Comparison of ENCODE assay signal across 8 cellular contexts in the genomic region with DNA sequence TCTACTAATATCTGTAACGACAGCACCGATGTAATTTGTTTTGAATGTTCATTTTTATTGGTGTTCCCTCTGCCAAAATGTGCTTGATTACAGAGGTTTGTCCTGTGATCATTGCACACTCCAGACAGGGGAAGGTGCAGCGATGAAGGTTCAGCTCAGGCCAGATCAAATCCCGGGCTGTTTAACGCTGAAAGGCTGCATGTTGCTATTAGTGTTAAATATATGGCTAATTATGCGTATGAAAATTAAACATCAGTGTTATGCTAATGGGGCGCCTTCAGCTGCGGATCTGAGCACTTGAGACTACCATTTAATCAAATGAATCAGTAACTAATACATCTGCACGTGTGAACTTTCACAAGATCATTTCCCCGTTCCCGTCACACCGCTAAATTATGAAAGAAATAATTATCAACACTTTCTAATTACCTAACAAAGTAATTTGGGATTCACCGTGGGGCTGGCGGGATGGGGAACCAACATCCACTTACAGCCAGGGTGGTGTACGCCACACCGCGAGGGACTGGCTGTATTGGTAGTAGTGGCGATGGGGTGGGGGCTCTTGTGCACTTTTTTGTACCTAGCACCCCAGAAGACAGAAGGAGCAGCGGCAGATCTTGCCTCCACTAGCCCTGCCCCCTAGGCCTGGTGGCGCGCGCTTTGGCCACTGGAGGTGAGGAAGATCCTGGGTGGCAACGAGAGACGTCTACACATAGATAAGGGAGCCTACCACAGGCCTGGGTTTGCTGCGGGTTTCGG. TPM values are rescaled to one million over a fixed set of nuclear protein-coding genes. Genes with fewer than 3 reads are reported as not detected.
DNase-seq lines count a peak whose midpoint lies in the region; ATAC-seq, FAIRE-seq and TF ChIP-seq lines count a peak whose summit lies in the region.

No MANE protein-coding gene starts in this region.

- peaks cover 0 to 67% (median 23%) of the 10 kb centered on the region in 8 donors for H3K9me3 Mint-ChIP-seq in CD4-positive, alpha-beta memory T cell
- H3K9me3 Mint-ChIP-seq in activated CD8-positive, alpha-beta T cell treated with anti-CD3 and anti-CD28 coated beads for 36 hours, result no peaks in the 10 kb centered on the region

- H3K4me1 Mint-ChIP-seq in CD4-positive, alpha-beta memory T cell, result peaks cover 26 to 72% (median 56%) of the 10 kb centered on the region in 4 donors
- H3K4me1 Mint-ChIP-seq in activated CD8-positive, alpha-beta T cell treated with anti-CD3 and anti-CD28 coated beads for 36 hours (ENCODE audit: low read depth), result peaks cover 48% of the 10 kb centered on the region

- POLR2A ChIA-PET in CD4-positive, alpha-beta memory T cell (lab: Charles Lee; ENCODE audit: partially characterized antibody), result interaction anchor here (2.3 to 14.0 kb wide), 2 partner anchors 8 to 17 kb away, joined by 17 to 186 read pairs; partner anchors contain the start of gene DLX2
- POLR2A ChIA-PET in activated CD8-positive, alpha-beta T cell treated with anti-CD3 and anti-CD28 coated beads for 36 hours (lab: Charles Lee), result interaction anchor here (0.9 kb wide), 1 partner anchor 190 kb away, joined by 3 read pairs; no protein-coding TSS in a partner anchor

- H3K27ac ChIP-seq in CD4-positive, alpha-beta memory T cell (ENCODE audit: low read depth, low read length), result no peak overlapping the region
- H3K27ac ChIP-seq in GM23248, result peak overlapping the region; percentile 92
- H3K27ac ChIP-seq in mesodermal cell (ENCODE audit: low read depth, low read length, severe bottlenecking), result no peak overlapping the region

- peaks cover 65% of the 10 kb centered on the region for H3K4me1 ChIP-seq in CD4-positive, alpha-beta memory T cell (ENCODE audit: insufficient read depth, low read length)
- H3K4me1 ChIP-seq in GM23248 (ENCODE audit: insufficient read depth) (peaks cover 8% of the 10 kb centered on the region; the same call in 1 of the 2 replicates), mesodermal cell (ENCODE audit: control insufficient read depth, insufficient read depth, low read length, poor library complexity, severe bottlenecking) (peaks cover 5% of the 10 kb centered on the region)

- no peak for ATAC-seq in activated CD8-positive, alpha-beta T cell treated with anti-CD3 and anti-CD28 coated beads for 36 hours
- ATAC-seq in HG03135 (IDR thresholded peaks at IDR 0.05; ENCODE audit: unreplicated experiment), result no peak
- ATAC-seq in GM19395 (IDR thresholded peaks at IDR 0.05; ENCODE audit: unreplicated experiment), result no peak

- H3K79me2 ChIP-seq in GM23248 (ENCODE audit: insufficient read depth), result peaks cover 27% of the 10 kb centered on the region

- peak overlapping the region; percentile 77 for H3K4me2 ChIP-seq in GM23248 (ENCODE audit: unreplicated experiment)

- CTCF ChIA-PET in CD4-positive, alpha-beta memory T cell (lab: Charles Lee; ENCODE audit: partially characterized antibody), result interaction anchor here (1.6 kb wide), 1 partner anchor 19 kb away, joined by 3 read pairs; no protein-coding TSS in a partner anchor
- CTCF ChIA-PET in activated CD8-positive, alpha-beta T cell treated with anti-CD3 and anti-CD28 coated beads for 36 hours (lab: Charles Lee), result interaction anchor here (1.6 to 3.3 kb wide), 3 partner anchors 8 to 23 kb away, joined by 6 to 15 read pairs (median 8); no protein-coding TSS in a partner anchor

- peak in 3 of 5 donors; percentile 15 to 33 (median 15) for DNase-seq in CD4-positive, alpha-beta memory T cell
- DNase-seq in GM23248 (peak; percentile 65), urothelium cell line (ENCODE audit: low spot score) (no peak), COLO829 (ENCODE audit: low spot score) (no peak)
- DNase-seq in activated CD8-positive, alpha-beta T cell treated with anti-CD3 and anti-CD28 coated beads for 36 hours, result no peak

- H3K9me3 ChIP-seq in CD4-positive, alpha-beta memory T cell (ENCODE audit: control insufficient read depth in 1 of 2, low read length in 2 of 2), result no peaks in the 10 kb centered on the region
- no peaks in the 10 kb centered on the region for H3K9me3 ChIP-seq in GM23248 (ENCODE audit: low read depth)
- H3K9me3 ChIP-seq in mesodermal cell (ENCODE audit: control insufficient read depth, low read length), result no peaks in the 10 kb centered on the region

- intact Hi-C loops in CD4-positive, alpha-beta memory T cell (cut with micrococcal nuclease), result loop anchor here (2.0 to 10.0 kb wide), 2 partner anchors 19 to 1259 kb away; partner anchors contain the start of gene DLX2
- intact Hi-C loops in activated CD8-positive, alpha-beta T cell treated with anti-CD3 and anti-CD28 coated beads for 36 hours (cut with micrococcal nuclease), result loop anchor here (2.0 kb wide), 1 partner anchor 19 kb away; the partner anchor contains the start of gene DLX2

- FAIRE-seq in urothelium cell line (lab: Jason Lieb, UNC), result no peak

- no peaks in the 10 kb centered on the region for H3K9me2 ChIP-seq in GM23248 (ENCODE audit: insufficient read depth)

- no peaks in the 10 kb centered on the region for H3F3A ChIP-seq in GM23248 (ENCODE audit: insufficient read depth)

- peaks cover 72 to 81% of the 10 kb centered on the region in 2 donors for H3K27me3 Mint-ChIP-seq in CD4-positive, alpha-beta memory T cell
- peaks cover 92% of the 10 kb centered on the region for H3K27me3 Mint-ChIP-seq in activated CD8-positive, alpha-beta T cell treated with anti-CD3 and anti-CD28 coated beads for 36 hours

- no peak for TF ChIP-seq CTCF in activated CD8-positive, alpha-beta T cell treated with anti-CD3 and anti-CD28 coated beads for 36 hours (IDR thresholded peaks at IDR 0.05)

- peak overlapping the region in 5 of 7 donors; percentile 43 to 99 (median 88) for H3K27ac Mint-ChIP-seq in CD4-positive, alpha-beta memory T cell
- no peak overlapping the region for H3K27ac Mint-ChIP-seq in activated CD8-positive, alpha-beta T cell treated with anti-CD3 and anti-CD28 coated beads for 36 hours

- in situ Hi-C loops in GM23248 (cut with MboI), result no loop called here

- H2AFZ ChIP-seq in GM23248, result peak overlapping the region; percentile 90

- H3K36me3 ChIP-seq in CD4-positive, alpha-beta memory T cell (ENCODE audit: insufficient read depth, low read length), result no peaks in the 10 kb centered on the region
- no peaks in the 10 kb centered on the region for H3K36me3 ChIP-seq in GM23248 (ENCODE audit: low read depth)
- H3K36me3 ChIP-seq in mesodermal cell (ENCODE audit: control insufficient read depth, insufficient read depth, low read length), result no peaks in the 10 kb centered on the region

- H3K9ac ChIP-seq in GM23248, result peak overlapping the region; percentile 89

- WGBS in GM23248 (ENCODE audit: low coverage in 1 of 2, low lambda C conversion rate in 2 of 2, missing lambda C conversion rate in 2 of 2), 2 experiments, result 17 to 20% methylated on average over 26 of the region's 26 CpGs
- 1 to 2% methylated on average over 12 to 19 of the region's 26 CpGs for WGBS in mesodermal cell (ENCODE audit: insufficient coverage in 2 of 2), 2 experiments

- peaks cover 0 to 19% of the 10 kb centered on the region in 2 donors for H3K36me3 Mint-ChIP-seq in CD4-positive, alpha-beta memory T cell
- H3K36me3 Mint-ChIP-seq in activated CD8-positive, alpha-beta T cell treated with anti-CD3 and anti-CD28 coated beads for 36 hours (ENCODE audit: low read depth), result peaks cover 6% of the 10 kb centered on the region

- peak overlapping the region; percentile 55 to 89 (median 77) for H3K4me3 Mint-ChIP-seq in CD4-positive, alpha-beta memory T cell
- H3K4me3 Mint-ChIP-seq in activated CD8-positive, alpha-beta T cell treated with anti-CD3 and anti-CD28 coated beads for 36 hours, result peak overlapping the region; percentile 75

- H4K20me1 ChIP-seq in GM23248 (ENCODE audit: insufficient read depth), result no peaks in the 10 kb centered on the region

- peaks cover 91% of the 10 kb centered on the region for H3K27me3 ChIP-seq in CD4-positive, alpha-beta memory T cell (ENCODE audit: insufficient read depth, low read length)
- peaks cover 14% of the 10 kb centered on the region for H3K27me3 ChIP-seq in GM23248 (replicated peaks; ENCODE audit: insufficient read depth)

- H3K4me3 ChIP-seq in CD4-positive, alpha-beta memory T cell (ENCODE audit: low read length in 2 of 2), result peak overlapping the region in 1 of 2 donors; percentile 42
- H3K4me3 ChIP-seq in GM23248, result peak overlapping the region; percentile 81
- H3K4me3 ChIP-seq in mesodermal cell (ENCODE audit: extremely low read depth, insufficient read depth, low read length, poor library complexity, severe bottlenecking), result peak overlapping the region; percentile 46

RNA-seq across cellular contexts. Expression of gene DLX1, which starts 1.4 kb away (rescaled TPM):
- not detected for total RNA-seq in CD4-positive, alpha-beta memory T cell
- polyA plus RNA-seq in CD4-positive, alpha-beta memory T cell, result not detected
- total RNA-seq in GM23248 (2014; rRNA removed; shearing (Covaris generic)), result 3.3 and 3.8 TPM in 2 replicates
- 7.9 and 9.5 TPM in 2 replicates for polyA plus RNA-seq in GM23248 (2016; fragmentation: Nextera tagmentation; extraction: Ambion mirVana)
- not detected for total RNA-seq in activated CD8-positive, alpha-beta T cell treated with anti-CD3 and anti-CD28 coated beads for 36 hours
- 17.1 TPM for polyA plus RNA-seq in mesodermal cell (2013, experiment 1 of 2)
- polyA plus RNA-seq in mesodermal cell (2013, experiment 2 of 2), result 13.8 TPM

RNA-seq across cellular contexts. Expression of gene DLX2, which starts 18.8 kb away (rescaled TPM):
- not detected for total RNA-seq in CD4-positive, alpha-beta memory T cell
- not detected for polyA plus RNA-seq in CD4-positive, alpha-beta memory T cell
- total RNA-seq in GM23248 (2014; rRNA removed; shearing (Covaris generic)), result 2.8 and 4.7 TPM in 2 replicates
- 6.0 and 6.8 TPM in 2 replicates for polyA plus RNA-seq in GM23248 (2016; fragmentation: Nextera tagmentation; extraction: Ambion mirVana)
- total RNA-seq in activated CD8-positive, alpha-beta T cell treated with anti-CD3 and anti-CD28 coated beads for 36 hours, result not detected
- 18.4 TPM for polyA plus RNA-seq in mesodermal cell (2013, experiment 1 of 2)
- polyA plus RNA-seq in mesodermal cell (2013, experiment 2 of 2), result 13.4 TPM

Comparison
In these comparisons a context has a peak if more than half of its experiments do, and no peak if none do; other contexts are left out.
1. DNase-seq: peak in CD4-positive, alpha-beta memory T cell (3 of 5) and GM23248 (single experiment); none in activated CD8-positive, alpha-beta T cell treated with anti-CD3 and anti-CD28 coated beads for 36 hours (single experiment), urothelium cell line (single experiment) and COLO829 (single experiment).